ENCODE assay signal across 24 cellular contexts in the genomic region with DNA sequence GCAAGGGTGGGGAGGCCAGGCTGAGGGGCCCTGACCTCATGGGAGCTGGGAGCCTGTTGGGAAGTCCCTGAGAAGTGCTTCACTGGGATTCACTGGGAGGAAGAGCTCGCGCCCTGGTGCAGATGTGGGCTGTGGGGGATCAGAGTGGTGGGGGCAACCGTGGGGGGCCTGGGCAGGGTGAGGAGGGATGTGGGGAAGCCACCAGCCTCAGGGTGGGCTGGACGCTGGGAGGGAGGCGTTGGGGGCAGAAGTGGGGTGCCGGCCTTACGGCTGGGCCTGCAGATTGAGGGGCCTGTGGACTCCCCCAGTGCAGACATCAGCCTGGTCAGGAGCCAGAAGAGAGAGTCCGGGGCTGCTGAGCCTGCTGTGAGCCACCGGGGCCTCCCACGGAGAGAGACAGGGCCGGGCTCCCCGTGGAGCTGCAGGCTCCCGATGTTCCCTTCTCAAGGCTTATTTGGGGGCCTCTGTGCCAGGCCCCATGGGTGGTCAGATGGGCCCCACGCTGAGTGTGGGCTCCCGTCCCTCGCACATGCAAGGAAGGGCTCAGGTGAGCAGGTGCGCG. TPM values are rescaled to one million over a fixed set of nuclear protein-coding genes. Genes with fewer than 3 reads are reported as not detected.
A peak's percentile ranks its signal among the peaks of the same experiment; 100 is the strongest.
DNase-seq lines count a peak whose midpoint lies in the region; ATAC-seq and TF ChIP-seq lines count a peak whose summit lies in the region.
"Had no signal": no experiment of that assay in that cellular context is flagged by ENCODE, and none has a peak within 500 bp of the region (broad histone marks: within the 10 kb centered on the region; RNA-seq: fewer than 3 reads in every experiment).

No MANE protein-coding gene starts in this region.

- H2BK12ac ChIP-seq in neuronal stem cell (ENCODE audit: low read length), result peak overlapping the region; percentile 59

- ATAC-seq in WTC11 (no peak), GM21526 (IDR thresholded peaks at IDR 0.05; ENCODE audit: low FRiP score, unreplicated experiment) (no peak)
- ATAC-seq: GM12878 had no signal

- in situ Hi-C loops in mammary epithelial cell (cut with MboI; ENCODE audit: low sequenced_read_pairs in 2 of 2), result no loop called here

- H2AFZ ChIP-seq in mammary epithelial cell (ENCODE audit: low read depth, low read length) (no peak overlapping the region), neuronal stem cell (ENCODE audit: low read length) (no peak overlapping the region)
- H2AFZ ChIP-seq: GM23248 had no signal

- no peak overlapping the region for H2BK15ac ChIP-seq in neuronal stem cell (ENCODE audit: low read length)

- intact Hi-C loops in MCF 10A (cut with micrococcal nuclease), result no loop called here
- intact Hi-C loops in mammary epithelial cell (cut with micrococcal nuclease), result no loop called here

- no peak overlapping the region for H2BK5ac ChIP-seq in neuronal stem cell (ENCODE audit: low read length)

- H3K23ac ChIP-seq in neuronal stem cell (ENCODE audit: low read depth, low read length, poor library complexity), result peak overlapping the region; percentile 89

- peak overlapping the region; percentile 60 for H2AK5ac ChIP-seq in neuronal stem cell (ENCODE audit: low read depth, low read length)

- H3K27me3 Mint-ChIP-seq in MCF 10A (ENCODE audit: insufficient read depth, unreplicated experiment) (peaks cover 49% of the 10 kb centered on the region), WTC11 (ENCODE audit: low read depth) (peaks cover 9% of the 10 kb centered on the region; the same call in 1 of the 2 replicates)
- peaks cover 12% of the 10 kb centered on the region for H3K27me3 Mint-ChIP-seq in activated CD4-positive, alpha-beta T cell treated with anti-CD3 and anti-CD28 coated beads, Interleukin-2, amount 10 ng/mL, durations not matched to agents 7 days and 5 days

- dilution Hi-C loops in mammary epithelial cell (cut with HindIII; ENCODE audit: low sequenced_read_pairs), result no loop called here

- POLR2A ChIA-PET in MCF 10A (lab: Yijun Ruan, JAX), result no interaction called here
- POLR2A ChIA-PET in WTC11 (lab: Charles Lee), result no interaction called here
- POLR2A ChIA-PET in activated CD4-positive, alpha-beta T cell treated with anti-CD3 and anti-CD28 coated beads, Interleukin-2, amount 10 ng/mL, durations not matched to agents 7 days and 5 days (lab: Charles Lee), result no interaction called here

- 88% methylated on average over 7 of the region's 18 CpGs for WGBS in mammary epithelial cell (ENCODE audit: low coverage, missing lambda C conversion rate)
- no CpG with 5 or more reads among the region's 18 CpGs for WGBS in neuronal stem cell (ENCODE audit: extremely low coverage in 2 of 2, insufficient read length in 2 of 2, insufficient replicate concordance in 1 of 2), 2 donors

- H3K27ac ChIP-seq in mammary epithelial cell (ENCODE audit: insufficient read depth, low read depth, low read length) (no peak overlapping the region), neuronal stem cell (replicated peaks; ENCODE audit: low read length) (no peak overlapping the region)
- peak overlapping the region in 3 of 11 experiments; percentile 44 to 60 (median 48); a peak in 2 of 22 replicates for H3K27ac ChIP-seq in BLaER1 treated with 17β-estradiol and CSF1 and Interleukin-3, amounts not matched to agents 10 nM and 100 nM
- H3K27ac ChIP-seq: 22Rv1, GM23248, HL-60 had no signal

- H3K14ac ChIP-seq in neuronal stem cell (ENCODE audit: low read length), result peak overlapping the region; percentile 66

- H3K4ac ChIP-seq in neuronal stem cell (ENCODE audit: low read length), result no peak overlapping the region

- peaks cover 7% of the 10 kb centered on the region for H3K27me3 ChIP-seq in mammary epithelial cell (ENCODE audit: insufficient read depth, low read length)
- H3K27me3 ChIP-seq in BLaER1 treated with 17β-estradiol and CSF1 and Interleukin-3, amounts not matched to agents 10 nM and 100 nM, result peaks cover 0 to 17% (median 0%) of the 10 kb centered on the region in 11 experiments; a peak in 5 of 22 replicates
- H3K27me3 ChIP-seq in neuronal stem cell (ENCODE audit: control insufficient read depth in 3 of 3, insufficient read depth in 3 of 3, low read depth in 1 of 3, low read length in 3 of 3), result no peaks in the 10 kb centered on the region

- no peaks in the 10 kb centered on the region for H4K20me1 ChIP-seq in mammary epithelial cell (ENCODE audit: insufficient read depth, low read length)
- peaks cover 0 to 30% (median 0%) of the 10 kb centered on the region in 11 experiments; a peak in 5 of 22 replicates for H4K20me1 ChIP-seq in BLaER1 treated with 17β-estradiol and CSF1 and Interleukin-3, amounts not matched to agents 10 nM and 100 nM

- H3K18ac ChIP-seq in neuronal stem cell (ENCODE audit: low read length), result peak overlapping the region; percentile 74

- H3K9me3 Mint-ChIP-seq in MCF 10A (ENCODE audit: unreplicated experiment) (no peaks in the 10 kb centered on the region), WTC11 (no peaks in the 10 kb centered on the region)
- peaks cover 8% of the 10 kb centered on the region for H3K9me3 Mint-ChIP-seq in activated CD4-positive, alpha-beta T cell treated with anti-CD3 and anti-CD28 coated beads, Interleukin-2, amount 10 ng/mL, durations not matched to agents 7 days and 5 days
- H3K9me3 Mint-ChIP-seq: HFFc6, IgD-negative memory B cell had no signal

- H3K9me3 ChIP-seq in mammary epithelial cell (replicated peaks; ENCODE audit: insufficient read depth, low read length) (no peaks in the 10 kb centered on the region), neuronal stem cell (replicated peaks in 1 of 2; ENCODE audit: control insufficient read depth in 2 of 2, insufficient read depth in 1 of 2, low read depth in 1 of 2, low read length in 2 of 2) (no peaks in the 10 kb centered on the region)
- H3K9me3 ChIP-seq in BLaER1 treated with 17β-estradiol and CSF1 and Interleukin-3, amounts not matched to agents 10 nM and 100 nM (replicated peaks in 1 of 11), result no peaks in the 10 kb centered on the region

- peaks cover 2% of the 10 kb centered on the region for H3K79me1 ChIP-seq in neuronal stem cell (ENCODE audit: low read depth, low read length)

- H3K4me2 ChIP-seq in mammary epithelial cell (ENCODE audit: insufficient read depth, low read depth, low read length) (no peak overlapping the region), neuronal stem cell (ENCODE audit: insufficient read depth, low read length, poor library complexity, severe bottlenecking) (no peak overlapping the region)
- H3K4me2 ChIP-seq in BLaER1 treated with 17β-estradiol and CSF1 and Interleukin-3, amounts not matched to agents 10 nM and 100 nM, result peak overlapping the region in 9 of 11 experiments; percentile 67 to 88 (median 73); a peak in 18 of 22 replicates

- CTCF ChIA-PET in MCF 10A (lab: Yijun Ruan, JAX) (interaction anchor here (0.5 to 0.6 kb wide), 4 partner anchors 19 to 560 kb away, joined by 3 read pairs; no protein-coding TSS in a partner anchor), mammary epithelial cell (lab: Charles Lee; ENCODE audit: low non-redundant PET) (no interaction called here), WTC11 (lab: Charles Lee) (interaction anchor here (0.9 to 2.1 kb wide), 4 partner anchors 19 to 79 kb away, joined by 3 to 11 read pairs (median 4); no protein-coding TSS in a partner anchor)
- CTCF ChIA-PET in activated CD4-positive, alpha-beta T cell treated with anti-CD3 and anti-CD28 coated beads, Interleukin-2, amount 10 ng/mL, durations not matched to agents 7 days and 5 days (lab: Charles Lee), result no interaction called here

- peak overlapping the region; percentile 18 for H3K27ac Mint-ChIP-seq in MCF 10A (ENCODE audit: low read depth, unreplicated experiment)
- H3K27ac Mint-ChIP-seq in WTC11, result peak overlapping the region; percentile 49
- no peak overlapping the region for H3K27ac Mint-ChIP-seq in activated CD4-positive, alpha-beta T cell treated with anti-CD3 and anti-CD28 coated beads, Interleukin-2, amount 10 ng/mL, durations not matched to agents 7 days and 5 days
- H3K27ac Mint-ChIP-seq: HFFc6, IgD-negative memory B cell had no signal

- H4K8ac ChIP-seq in neuronal stem cell (ENCODE audit: low read depth, low read length), result no peak overlapping the region

- H3K4me3 Mint-ChIP-seq in MCF 10A (ENCODE audit: unreplicated experiment), result no peak overlapping the region
- H3K4me3 Mint-ChIP-seq in WTC11, result no peak overlapping the region
- H3K4me3 Mint-ChIP-seq in activated CD4-positive, alpha-beta T cell treated with anti-CD3 and anti-CD28 coated beads, Interleukin-2, amount 10 ng/mL, durations not matched to agents 7 days and 5 days, result no peak overlapping the region
- H3K4me3 Mint-ChIP-seq: CD4-positive, CD25-positive, alpha-beta regulatory T cell; CD8-positive, alpha-beta memory T cell; HFFc6; IgD-negative memory B cell had no signal

- H3K9ac ChIP-seq in mammary epithelial cell (ENCODE audit: insufficient read depth, low read length), result no peak overlapping the region
- peak overlapping the region in 6 of 11 experiments; percentile 2 to 54 (median 46); a peak in 9 of 22 replicates for H3K9ac ChIP-seq in BLaER1 treated with 17β-estradiol and CSF1 and Interleukin-3, amounts not matched to agents 10 nM and 100 nM
- peak overlapping the region; percentile 12 for H3K9ac ChIP-seq in neuronal stem cell (ENCODE audit: low read depth, low read length, poor library complexity)
- H3K9ac ChIP-seq: GM23248 had no signal

- TF ChIP-seq CTCF in MCF 10A (IDR thresholded peaks at IDR 0.05; ENCODE audit: unreplicated experiment) (no peak), mammary epithelial cell (conservative IDR thresholded peaks at IDR 0.05 in 1 of 2, IDR thresholded peaks at IDR 0.05 in 1 of 2; ENCODE audit: extremely low read depth in 1 of 2, insufficient read depth in 1 of 2, low read depth in 1 of 2, low read length in 2 of 2) (no peak), WTC11 (IDR thresholded peaks at IDR 0.05) (no peak)

- H3K4me1 ChIP-seq in mammary epithelial cell (ENCODE audit: insufficient read depth, low read length) (no peaks in the 10 kb centered on the region), neuronal stem cell (ENCODE audit: control insufficient read depth in 2 of 2, insufficient read depth in 1 of 2, low read depth in 1 of 2, low read length in 2 of 2) (peaks cover 25 to 28% of the 10 kb centered on the region in 2 donors)
- H3K4me1 ChIP-seq in BLaER1 treated with 17β-estradiol and CSF1 and Interleukin-3, amounts not matched to agents 10 nM and 100 nM, result peaks cover 20 to 68% (median 51%) of the 10 kb centered on the region in 10 experiments

- DNase-seq in MCF 10A (ENCODE audit: unreplicated experiment), result no peak
- DNase-seq in mammary epithelial cell, result no peak
- no peak for DNase-seq in WTC11 (ENCODE audit: low spot score)
- no peak for DNase-seq in neuronal stem cell (ENCODE audit: low spot score)
- no peak for DNase-seq in HPDE6-E6E7 (ENCODE audit: extremely low spot score)
- no peak for DNase-seq in activated CD4-positive, alpha-beta T cell treated with anti-CD3 and anti-CD28 coated beads, Interleukin-2, amount 10 ng/mL, durations not matched to agents 7 days and 5 days
- DNase-seq: C1 segment of cervical spinal cord; CD4-positive, CD25-positive, alpha-beta regulatory T cell; CD8-positive, alpha-beta memory T cell; COR-L47; DMS 273 treated with DMSO at 0.1 percent for 48 hours; DND-41; EL; GM23248; HCEC 1CT; HFFc6 had no signal

- H3K79me2 ChIP-seq in mammary epithelial cell (ENCODE audit: insufficient read depth, low read length), result no peaks in the 10 kb centered on the region

- no peak overlapping the region for H2BK120ac ChIP-seq in neuronal stem cell (ENCODE audit: low read depth, low read length)

- H3K36me3 ChIP-seq in mammary epithelial cell (ENCODE audit: insufficient read depth, low read length) (no peaks in the 10 kb centered on the region), neuronal stem cell (replicated peaks in 1 of 2; ENCODE audit: control insufficient read depth in 2 of 2, insufficient read depth in 2 of 2, low read length in 2 of 2) (no peaks in the 10 kb centered on the region)
- H3K36me3 ChIP-seq in BLaER1 treated with 17β-estradiol and CSF1 and Interleukin-3, amounts not matched to agents 10 nM and 100 nM, result peaks cover 0 to 6% (median 0%) of the 10 kb centered on the region in 11 experiments; a peak in 3 of 22 replicates

- H3K4me1 Mint-ChIP-seq in MCF 10A (ENCODE audit: insufficient read depth, unreplicated experiment) (peaks cover 7% of the 10 kb centered on the region), WTC11 (peaks cover 24% of the 10 kb centered on the region)
- H3K4me1 Mint-ChIP-seq in activated CD4-positive, alpha-beta T cell treated with anti-CD3 and anti-CD28 coated beads, Interleukin-2, amount 10 ng/mL, durations not matched to agents 7 days and 5 days, result peaks cover 9% of the 10 kb centered on the region

- H3K36me3 Mint-ChIP-seq in MCF 10A (ENCODE audit: insufficient read depth, unreplicated experiment), result no peaks in the 10 kb centered on the region
- H3K36me3 Mint-ChIP-seq in WTC11, result no peaks in the 10 kb centered on the region
- H3K36me3 Mint-ChIP-seq in activated CD4-positive, alpha-beta T cell treated with anti-CD3 and anti-CD28 coated beads, Interleukin-2, amount 10 ng/mL, durations not matched to agents 7 days and 5 days (ENCODE audit: low read depth), result peaks cover 6% of the 10 kb centered on the region
- H3K36me3 Mint-ChIP-seq: CD4-positive, CD25-positive, alpha-beta regulatory T cell; CD8-positive, alpha-beta memory T cell; IgD-negative memory B cell had no signal

- BruUV-seq in MCF 10A (replicated peaks; lab: Mats Ljungman, UMichigan) (no TSS peak), mammary epithelial cell (replicated peaks; lab: Mats Ljungman, UMichigan) (no TSS peak)

- H4K91ac ChIP-seq in neuronal stem cell (ENCODE audit: low read depth, low read length, poor library complexity), result no peak overlapping the region

- no peak overlapping the region for H3K4me3 ChIP-seq in mammary epithelial cell (replicated peaks in 1 of 3; ENCODE audit: insufficient read depth in 1 of 3, low read depth in 2 of 3, low read length in 3 of 3)
- H3K4me3 ChIP-seq in BLaER1 treated with 17β-estradiol and CSF1 and Interleukin-3, amounts not matched to agents 10 nM and 100 nM, result no peak overlapping the region
- H3K4me3 ChIP-seq in neuronal stem cell (ENCODE audit: low read length in 2 of 2), result no peak overlapping the region
- H3K4me3 ChIP-seq: GM12878, GM23248 had no signal

RNA-seq across cellular contexts. Expression of a gene that starts 7.8 kb away (rescaled TPM):
- total RNA-seq in MCF 10A (2022) (0.29 and 0.82 TPM in 2 replicates), mammary epithelial cell (not detected), WTC11 (2021) (13.6 to 26.5 TPM (median 24.7 TPM) in 3 replicates)
- polyA plus RNA-seq in mammary epithelial cell, result not detected
- not detected for polyA minus RNA-seq in mammary epithelial cell
- 1.1 TPM for polyA plus RNA-seq in neuronal stem cell (2013, experiment 1 of 2)
- 0.79 TPM for polyA plus RNA-seq in neuronal stem cell (2013, experiment 2 of 2)
- total RNA-seq in activated CD4-positive, alpha-beta T cell treated with anti-CD3 and anti-CD28 coated beads, Interleukin-2, amount 10 ng/mL, durations not matched to agents 7 days and 5 days, result not detected
- total RNA-seq: CD4-positive, CD25-positive, alpha-beta regulatory T cell; CD8-positive, alpha-beta memory T cell; G401; GM12878; GM23248; HFFc6 had no signal
- polyA plus RNA-seq: AG04450; CD4-positive, CD25-positive, alpha-beta regulatory T cell; CD8-positive, alpha-beta memory T cell; GM12878; GM23248; IgD-negative memory B cell had no signal

RNA-seq across cellular contexts. Expression of a gene that starts 36.3 kb away (rescaled TPM):
- total RNA-seq in MCF 10A (2022) (59.7 and 62.4 TPM in 2 replicates), mammary epithelial cell (100 to 1,000 TPM in 1 of 2 donors, 10 to 100 TPM in 1; 99.1 to 104 TPM), WTC11 (2021) (69.0 to 76.6 TPM (median 76.0 TPM) in 3 replicates)
- polyA plus RNA-seq in mammary epithelial cell, result 94.9 TPM
- 53.5 TPM for polyA minus RNA-seq in mammary epithelial cell
- polyA plus RNA-seq in neuronal stem cell (2013, experiment 1 of 2), result 44.9 TPM
- polyA plus RNA-seq in neuronal stem cell (2013, experiment 2 of 2), result 44.1 TPM
- 100 to 1,000 TPM in 1 of 2 experiments, 10 to 100 TPM in 1; 77.6 to 102 TPM for total RNA-seq in activated CD4-positive, alpha-beta T cell treated with anti-CD3 and anti-CD28 coated beads, Interleukin-2, amount 10 ng/mL, durations not matched to agents 7 days and 5 days

RNA-seq across cellular contexts. Expression of a gene that starts 36.4 kb away (rescaled TPM):
- total RNA-seq in MCF 10A (2022) (7.2 and 9.5 TPM in 2 replicates), mammary epithelial cell (10 to 100 TPM in 1 of 2 donors, 1 to 10 TPM in 1; 2.2 to 11.2 TPM), WTC11 (2021) (12.0 to 12.8 TPM (median 12.2 TPM) in 3 replicates)
- polyA plus RNA-seq in mammary epithelial cell, result 6.4 TPM
- polyA minus RNA-seq in mammary epithelial cell, result 3.5 TPM
- polyA plus RNA-seq in neuronal stem cell (2013, experiment 1 of 2), result 28.9 TPM
- polyA plus RNA-seq in neuronal stem cell (2013, experiment 2 of 2), result 29.1 TPM
- 10 to 100 TPM; 14.5 to 14.8 TPM for total RNA-seq in activated CD4-positive, alpha-beta T cell treated with anti-CD3 and anti-CD28 coated beads, Interleukin-2, amount 10 ng/mL, durations not matched to agents 7 days and 5 days

RNA-seq across cellular contexts. Expression of a gene that starts 45.7 kb away (rescaled TPM):
- total RNA-seq in MCF 10A (2022), result 86.8 and 92.4 TPM in 2 replicates
- 1 to 10 TPM in 1 of 2 donors, not detected in 1; 2.1 TPM for total RNA-seq in mammary epithelial cell
- 1.2 TPM for polyA plus RNA-seq in mammary epithelial cell
- 18.1 TPM for polyA minus RNA-seq in mammary epithelial cell
- 42.6 to 62.4 TPM (median 55.6 TPM) in 3 replicates for total RNA-seq in WTC11 (2021)
- polyA plus RNA-seq in neuronal stem cell (2013, experiment 1 of 2), result 1.4 TPM
- polyA plus RNA-seq in neuronal stem cell (2013, experiment 2 of 2), result 1.6 TPM
- total RNA-seq in activated CD4-positive, alpha-beta T cell treated with anti-CD3 and anti-CD28 coated beads, Interleukin-2, amount 10 ng/mL, durations not matched to agents 7 days and 5 days, result 1 to 10 TPM; 5.1 to 5.7 TPM
- polyA plus RNA-seq: IgD-negative memory B cell had no signal

Comparison
In these comparisons a context has a peak if more than half of its experiments do, and no peak if none do; other contexts are left out.
1. CTCF ChIA-PET loops: an anchor here in MCF 10A (0.5 to 0.6 kb wide) and WTC11 (0.9 to 2.1 kb wide); none called in mammary epithelial cell and activated CD4-positive, alpha-beta T cell treated with anti-CD3 and anti-CD28 coated beads, Interleukin-2, amount 10 ng/mL, durations not matched to agents 7 days and 5 days.
2. H3K4me2 ChIP-seq: peak in BLaER1 treated with 17β-estradiol and CSF1 and Interleukin-3, amounts not matched to agents 10 nM and 100 nM (9 of 11); none in mammary epithelial cell (single experiment) and neuronal stem cell (single experiment).